ENCODE assay signal across 33 cellular contexts in the genomic region with DNA sequence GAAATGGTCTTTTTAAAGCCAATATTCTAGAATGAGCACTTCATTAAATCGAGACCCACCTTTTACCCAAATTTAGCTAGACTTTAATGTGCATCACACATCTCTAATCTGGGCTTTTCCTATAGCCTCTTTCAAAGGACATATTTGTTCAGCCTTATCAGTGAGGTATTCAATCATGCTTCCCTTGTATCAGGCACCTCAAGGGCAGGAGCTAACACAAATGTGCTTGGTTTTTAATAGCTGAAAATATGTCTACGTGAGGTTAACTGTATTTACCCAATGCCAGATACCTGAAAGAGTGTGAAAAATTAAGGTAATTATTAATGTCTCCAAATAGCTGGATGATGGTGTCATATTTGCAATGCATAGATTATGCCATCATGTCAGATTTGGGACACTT.
"Had no signal": no experiment of that assay in that cellular context is flagged by ENCODE, and none has a peak within 500 bp of the region (broad histone marks: within the 10 kb centered on the region; RNA-seq: fewer than 3 reads in every experiment).

No MANE protein-coding gene starts in this region.

- H3K4me3 ChIP-seq: adrenal gland, ascending aorta, breast epithelium, cardiac muscle cell had no signal

- DNase-seq: activated effector memory CD4-positive, alpha-beta T cell treated with anti-CD3 and anti-CD28 coated beads, Interleukin-2, amount 50 U/mL, for 16 hours; activated effector memory CD4-positive, alpha-beta T cell treated with Interleukin-2 at 50 U/mL for 16 hours; activated gamma-delta T cell; activated gamma-delta T cell treated with Interleukin-2 at 50 U/mL for 16 hours; activated naive CD4-positive, alpha-beta T cell; activated naive CD4-positive, alpha-beta T cell treated with anti-CD3 and anti-CD28 coated beads for 36 hours; activated naive CD4-positive, alpha-beta T cell treated with anti-CD3 and anti-CD28 coated beads, Interleukin-2, amount 10 ng/mL, durations not matched to agents 7 days and 5 days; activated naive CD4-positive, alpha-beta T cell treated with anti-CD3 and anti-CD28 coated beads, Interleukin-2, amount 50 U/mL, for 16 hours; activated naive CD4-positive, alpha-beta T cell treated with Interleukin-2 at 50 U/mL for 16 hours; activated naive CD8-positive, alpha-beta T cell treated with anti-CD3 and anti-CD28 coated beads for 36 hours; activated naive CD8-positive, alpha-beta T cell treated with anti-CD3 and anti-CD28 coated beads, Interleukin-2, amount 10 ng/mL, durations not matched to agents 7 days and 5 days; activated naive CD8-positive, alpha-beta T cell treated with anti-CD3 and anti-CD28 coated beads, Interleukin-2, amount 50 U/mL, for 24 hours; activated T-cell treated with anti-CD3 and anti-CD28 coated beads, Interleukin-2, amount 50 U/mL, for 1 hour; activated T-cell treated with anti-CD3 and anti-CD28 coated beads, Interleukin-2, amount 50 U/mL, for 24 hours; activated T-cell treated with anti-CD3 and anti-CD28 coated beads, Interleukin-2, amount 50 U/mL, for 4 hours; activated T-cell treated with anti-CD3 and anti-CD28 coated beads, Interleukin-2, amount 50 U/mL, for 48 hours; activated T-cell treated with anti-CD3 and anti-CD28 coated beads, Interleukin-2, amount 50 U/mL, for 72 hours; adrenal gland; amniotic stem cell; amygdala; anterior cingulate cortex; aorta; brain microvascular endothelial cell; caudate nucleus; central memory CD4-positive, alpha-beta T cell; cerebellar nuclear complex had no signal

- H3K27me3 ChIP-seq: adrenal gland, ascending aorta, brain microvascular endothelial cell, breast epithelium, cardiac muscle cell had no signal

- H3K36me3 ChIP-seq: adrenal gland, ascending aorta, brain microvascular endothelial cell, breast epithelium, cardiac muscle cell had no signal

- FAIRE-seq: astrocyte, bronchial epithelial cell had no signal

- H3K27ac ChIP-seq: adrenal gland, ascending aorta, brain microvascular endothelial cell, breast epithelium, cardiac muscle cell had no signal

- H3K4me1 ChIP-seq: adrenal gland, ascending aorta, breast epithelium had no signal

- ATAC-seq: activated naive CD4-positive, alpha-beta T cell treated with anti-CD3 and anti-CD28 coated beads, Interleukin-2, amount 50 U/mL, for 72 hours; activated naive CD8-positive, alpha-beta T cell treated with anti-CD3 and anti-CD28 coated beads, Interleukin-2, amount 50 U/mL, for 24 hours; activated T-cell treated with anti-CD3 and anti-CD28 coated beads, Interleukin-2, amount 50 U/mL, for 4 hours; activated T-cell treated with anti-CD3 and anti-CD28 coated beads, Interleukin-2, amount 50 U/mL, for 72 hours; activated T-helper 17 cell treated with anti-CD3 and anti-CD28 coated beads, Interleukin-2, amount 50 U/mL, for 72 hours had no signal

- H3K9me3 ChIP-seq: adrenal gland, ascending aorta, breast epithelium had no signal
